Comparison of ENCODE assay signal across 1 cellular context in the genomic region with DNA sequence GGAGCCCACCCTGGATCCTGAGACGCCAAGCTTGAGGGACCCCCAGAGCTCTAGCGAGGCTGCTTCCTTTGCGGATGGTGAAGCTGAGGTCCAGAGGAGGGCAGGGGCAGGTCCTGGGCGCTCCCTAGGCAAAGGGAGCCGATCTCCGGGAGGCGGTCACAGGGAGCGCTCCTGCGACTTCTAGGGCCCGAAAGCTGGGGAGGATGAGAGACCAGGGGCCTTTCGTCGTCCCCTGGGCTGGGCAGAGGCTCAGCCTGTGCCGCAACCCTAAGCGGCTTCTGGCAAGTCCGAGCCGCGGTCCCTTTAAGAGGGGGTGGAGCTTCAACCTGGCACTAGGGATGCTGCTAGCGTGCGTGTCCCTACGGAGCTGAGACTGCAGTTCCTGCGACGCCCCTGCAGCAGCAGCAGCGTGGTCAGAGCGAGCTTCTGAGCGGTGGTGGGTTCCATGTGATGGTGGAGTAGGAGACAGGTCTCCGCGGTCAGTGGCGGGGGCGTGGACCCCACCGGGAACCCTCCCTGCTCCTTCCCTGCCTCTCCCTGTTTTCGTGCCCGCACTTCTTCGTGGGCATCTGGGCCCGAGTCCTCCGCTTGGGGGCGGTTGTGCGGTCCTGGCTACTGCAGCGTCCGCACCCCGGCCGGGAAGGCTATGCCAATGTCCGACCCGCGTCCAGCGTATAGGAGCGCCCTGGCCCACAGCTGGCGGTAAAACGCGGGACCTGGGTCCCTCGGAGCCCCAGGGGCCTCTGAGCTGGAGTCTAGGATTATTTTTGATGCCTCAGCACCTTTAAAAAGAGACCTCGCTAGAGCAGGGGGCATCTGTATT.
A peak's percentile ranks its signal among the peaks of the same experiment; 100 is the strongest.
TF ChIP-seq lines count a peak whose summit lies in the region.

No MANE protein-coding gene starts in this region.

TF ChIP-seq in HepG2, 621 proteins besides CTCF, POLR2A, EP300 and RAD21 (continued from another document and continues in another):
- TF ChIP-seq, protein P1, sequence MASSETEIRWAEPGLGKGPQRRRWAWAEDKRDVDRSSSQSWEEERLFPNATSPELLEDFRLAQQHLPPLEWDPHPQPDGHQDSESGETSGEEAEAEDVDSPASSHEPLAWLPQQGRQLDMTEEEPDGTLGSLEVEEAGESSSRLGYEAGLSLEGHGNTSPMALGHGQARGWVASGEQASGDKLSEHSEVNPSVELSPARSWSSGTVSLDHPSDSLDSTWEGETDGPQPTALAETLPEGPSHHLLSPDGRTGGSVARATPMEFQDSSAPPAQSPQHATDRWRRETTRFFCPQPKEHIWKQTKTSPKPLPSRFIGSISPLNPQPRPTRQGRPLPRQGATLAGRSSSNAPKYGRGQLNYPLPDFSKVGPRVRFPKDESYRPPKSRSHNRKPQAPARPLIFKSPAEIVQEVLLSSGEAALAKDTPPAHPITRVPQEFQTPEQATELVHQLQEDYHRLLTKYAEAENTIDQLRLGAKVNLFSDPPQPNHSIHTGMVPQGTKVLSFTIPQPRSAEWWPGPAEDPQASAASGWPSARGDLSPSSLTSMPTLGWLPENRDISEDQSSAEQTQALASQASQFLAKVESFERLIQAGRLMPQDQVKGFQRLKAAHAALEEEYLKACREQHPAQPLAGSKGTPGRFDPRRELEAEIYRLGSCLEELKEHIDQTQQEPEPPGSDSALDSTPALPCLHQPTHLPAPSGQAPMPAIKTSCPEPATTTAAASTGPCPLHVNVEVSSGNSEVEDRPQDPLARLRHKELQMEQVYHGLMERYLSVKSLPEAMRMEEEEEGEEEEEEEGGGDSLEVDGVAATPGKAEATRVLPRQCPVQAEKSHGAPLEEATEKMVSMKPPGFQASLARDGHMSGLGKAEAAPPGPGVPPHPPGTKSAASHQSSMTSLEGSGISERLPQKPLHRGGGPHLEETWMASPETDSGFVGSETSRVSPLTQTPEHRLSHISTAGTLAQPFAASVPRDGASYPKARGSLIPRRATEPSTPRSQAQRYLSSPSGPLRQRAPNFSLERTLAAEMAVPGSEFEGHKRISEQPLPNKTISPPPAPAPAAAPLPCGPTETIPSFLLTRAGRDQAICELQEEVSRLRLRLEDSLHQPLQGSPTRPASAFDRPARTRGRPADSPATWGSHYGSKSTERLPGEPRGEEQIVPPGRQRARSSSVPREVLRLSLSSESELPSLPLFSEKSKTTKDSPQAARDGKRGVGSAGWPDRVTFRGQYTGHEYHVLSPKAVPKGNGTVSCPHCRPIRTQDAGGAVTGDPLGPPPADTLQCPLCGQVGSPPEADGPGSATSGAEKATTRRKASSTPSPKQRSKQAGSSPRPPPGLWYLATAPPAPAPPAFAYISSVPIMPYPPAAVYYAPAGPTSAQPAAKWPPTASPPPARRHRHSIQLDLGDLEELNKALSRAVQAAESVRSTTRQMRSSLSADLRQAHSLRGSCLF (CRISPR knock-in tag; IDR thresholded peaks at IDR 0.05; ENCODE audit: borderline replicate concordance), result peak; percentile 67; the same call in 1 of the 2 replicates
- TF ChIP-seq, protein P2, sequence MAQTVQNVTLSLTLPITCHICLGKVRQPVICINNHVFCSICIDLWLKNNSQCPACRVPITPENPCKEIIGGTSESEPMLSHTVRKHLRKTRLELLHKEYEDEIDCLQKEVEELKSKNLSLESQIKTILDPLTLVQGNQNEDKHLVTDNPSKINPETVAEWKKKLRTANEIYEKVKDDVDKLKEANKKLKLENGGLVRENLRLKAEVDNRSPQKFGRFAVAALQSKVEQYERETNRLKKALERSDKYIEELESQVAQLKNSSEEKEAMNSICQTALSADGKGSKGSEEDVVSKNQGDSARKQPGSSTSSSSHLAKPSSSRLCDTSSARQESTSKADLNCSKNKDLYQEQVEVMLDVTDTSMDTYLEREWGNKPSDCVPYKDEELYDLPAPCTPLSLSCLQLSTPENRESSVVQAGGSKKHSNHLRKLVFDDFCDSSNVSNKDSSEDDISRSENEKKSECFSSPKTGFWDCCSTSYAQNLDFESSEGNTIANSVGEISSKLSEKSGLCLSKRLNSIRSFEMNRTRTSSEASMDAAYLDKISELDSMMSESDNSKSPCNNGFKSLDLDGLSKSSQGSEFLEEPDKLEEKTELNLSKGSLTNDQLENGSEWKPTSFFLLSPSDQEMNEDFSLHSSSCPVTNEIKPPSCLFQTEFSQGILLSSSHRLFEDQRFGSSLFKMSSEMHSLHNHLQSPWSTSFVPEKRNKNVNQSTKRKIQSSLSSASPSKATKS (CRISPR knock-in tag; IDR thresholded peaks at IDR 0.05), result no peak
- TF ChIP-seq, protein P3, sequence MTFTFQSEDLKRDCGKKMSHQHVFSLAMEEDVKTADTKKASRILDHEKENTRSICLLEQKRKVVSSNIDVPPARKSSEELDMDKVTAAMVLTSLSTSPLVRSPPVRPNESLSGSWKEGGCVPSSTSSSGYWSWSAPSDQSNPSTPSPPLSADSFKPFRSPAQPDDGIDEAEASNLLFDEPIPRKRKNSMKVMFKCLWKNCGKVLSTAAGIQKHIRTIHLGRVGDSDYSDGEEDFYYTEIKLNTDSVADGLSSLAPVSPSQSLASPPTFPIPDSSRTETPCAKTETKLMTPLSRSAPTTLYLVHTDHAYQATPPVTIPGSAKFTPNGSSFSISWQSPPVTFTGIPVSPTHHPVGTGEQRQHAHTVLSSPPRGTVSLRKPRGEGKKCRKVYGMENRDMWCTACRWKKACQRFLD (CRISPR knock-in tag; IDR thresholded peaks at IDR 0.05; ENCODE audit: borderline replicate concordance), result peak; percentile 95; the same call in 1 of the 2 replicates
- TF ChIP-seq GATAD1 (CRISPR knock-in tag; IDR thresholded peaks at IDR 0.05) (peak; percentile 65), ZNF367 (CRISPR knock-in tag; IDR thresholded peaks at IDR 0.05; ENCODE audit: borderline replicate concordance) (peak; percentile 84), ZBTB38 (CRISPR knock-in tag; IDR thresholded peaks at IDR 0.05) (peak; percentile 37), ZNF607 (CRISPR knock-in tag; IDR thresholded peaks at IDR 0.05; ENCODE audit: borderline replicate concordance) (peak; percentile 72; the same call in 1 of the 2 replicates), KAT7 (CRISPR knock-in tag; IDR thresholded peaks at IDR 0.05; ENCODE audit: borderline replicate concordance) (0 out of 2 replicates have a peak, but pooled peaks have one; percentile 33), FOXC1 (CRISPR knock-in tag; IDR thresholded peaks at IDR 0.05; ENCODE audit: borderline replicate concordance) (peak; percentile 67; the same call in 1 of the 2 replicates), ZNF24 (IDR thresholded peaks at IDR 0.05) (no peak), ZNF333 (CRISPR knock-in tag; IDR thresholded peaks at IDR 0.05; ENCODE audit: borderline replicate concordance) (peak; percentile 62; the same call in 1 of the 2 replicates), ZMYM3 (CRISPR knock-in tag; IDR thresholded peaks at IDR 0.05) (peak; percentile 65; the same call in 1 of the 2 replicates), ZNF572 (CRISPR knock-in tag; IDR thresholded peaks at IDR 0.05) (0 out of 2 replicates have a peak, but pooled peaks have one; percentile 67), PHF20 (CRISPR knock-in tag; IDR thresholded peaks at IDR 0.05) (peak; percentile 69), DR1 (CRISPR knock-in tag; IDR thresholded peaks at IDR 0.05) (peak; percentile 14; the same call in 1 of the 2 replicates), NFYB (CRISPR knock-in tag; IDR thresholded peaks at IDR 0.05) (no peak), IRX3 (CRISPR knock-in tag; IDR thresholded peaks at IDR 0.05; ENCODE audit: borderline replicate concordance, low read depth) (peak; percentile 79; the same call in 1 of the 2 replicates), ZNF570 (CRISPR knock-in tag; IDR thresholded peaks at IDR 0.05; ENCODE audit: borderline replicate concordance) (no peak)
- TF ChIP-seq, protein P4, sequence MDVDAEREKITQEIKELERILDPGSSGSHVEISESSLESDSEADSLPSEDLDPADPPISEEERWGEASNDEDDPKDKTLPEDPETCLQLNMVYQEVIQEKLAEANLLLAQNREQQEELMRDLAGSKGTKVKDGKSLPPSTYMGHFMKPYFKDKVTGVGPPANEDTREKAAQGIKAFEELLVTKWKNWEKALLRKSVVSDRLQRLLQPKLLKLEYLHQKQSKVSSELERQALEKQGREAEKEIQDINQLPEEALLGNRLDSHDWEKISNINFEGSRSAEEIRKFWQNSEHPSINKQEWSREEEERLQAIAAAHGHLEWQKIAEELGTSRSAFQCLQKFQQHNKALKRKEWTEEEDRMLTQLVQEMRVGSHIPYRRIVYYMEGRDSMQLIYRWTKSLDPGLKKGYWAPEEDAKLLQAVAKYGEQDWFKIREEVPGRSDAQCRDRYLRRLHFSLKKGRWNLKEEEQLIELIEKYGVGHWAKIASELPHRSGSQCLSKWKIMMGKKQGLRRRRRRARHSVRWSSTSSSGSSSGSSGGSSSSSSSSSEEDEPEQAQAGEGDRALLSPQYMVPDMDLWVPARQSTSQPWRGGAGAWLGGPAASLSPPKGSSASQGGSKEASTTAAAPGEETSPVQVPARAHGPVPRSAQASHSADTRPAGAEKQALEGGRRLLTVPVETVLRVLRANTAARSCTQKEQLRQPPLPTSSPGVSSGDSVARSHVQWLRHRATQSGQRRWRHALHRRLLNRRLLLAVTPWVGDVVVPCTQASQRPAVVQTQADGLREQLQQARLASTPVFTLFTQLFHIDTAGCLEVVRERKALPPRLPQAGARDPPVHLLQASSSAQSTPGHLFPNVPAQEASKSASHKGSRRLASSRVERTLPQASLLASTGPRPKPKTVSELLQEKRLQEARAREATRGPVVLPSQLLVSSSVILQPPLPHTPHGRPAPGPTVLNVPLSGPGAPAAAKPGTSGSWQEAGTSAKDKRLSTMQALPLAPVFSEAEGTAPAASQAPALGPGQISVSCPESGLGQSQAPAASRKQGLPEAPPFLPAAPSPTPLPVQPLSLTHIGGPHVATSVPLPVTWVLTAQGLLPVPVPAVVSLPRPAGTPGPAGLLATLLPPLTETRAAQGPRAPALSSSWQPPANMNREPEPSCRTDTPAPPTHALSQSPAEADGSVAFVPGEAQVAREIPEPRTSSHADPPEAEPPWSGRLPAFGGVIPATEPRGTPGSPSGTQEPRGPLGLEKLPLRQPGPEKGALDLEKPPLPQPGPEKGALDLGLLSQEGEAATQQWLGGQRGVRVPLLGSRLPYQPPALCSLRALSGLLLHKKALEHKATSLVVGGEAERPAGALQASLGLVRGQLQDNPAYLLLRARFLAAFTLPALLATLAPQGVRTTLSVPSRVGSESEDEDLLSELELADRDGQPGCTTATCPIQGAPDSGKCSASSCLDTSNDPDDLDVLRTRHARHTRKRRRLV (CRISPR knock-in tag; IDR thresholded peaks at IDR 0.05), result no peak
- TF ChIP-seq, protein P5, sequence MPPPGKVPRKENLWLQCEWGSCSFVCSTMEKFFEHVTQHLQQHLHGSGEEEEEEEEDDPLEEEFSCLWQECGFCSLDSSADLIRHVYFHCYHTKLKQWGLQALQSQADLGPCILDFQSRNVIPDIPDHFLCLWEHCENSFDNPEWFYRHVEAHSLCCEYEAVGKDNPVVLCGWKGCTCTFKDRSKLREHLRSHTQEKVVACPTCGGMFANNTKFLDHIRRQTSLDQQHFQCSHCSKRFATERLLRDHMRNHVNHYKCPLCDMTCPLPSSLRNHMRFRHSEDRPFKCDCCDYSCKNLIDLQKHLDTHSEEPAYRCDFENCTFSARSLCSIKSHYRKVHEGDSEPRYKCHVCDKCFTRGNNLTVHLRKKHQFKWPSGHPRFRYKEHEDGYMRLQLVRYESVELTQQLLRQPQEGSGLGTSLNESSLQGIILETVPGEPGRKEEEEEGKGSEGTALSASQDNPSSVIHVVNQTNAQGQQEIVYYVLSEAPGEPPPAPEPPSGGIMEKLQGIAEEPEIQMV (CRISPR knock-in tag; IDR thresholded peaks at IDR 0.05; ENCODE audit: low read depth), result peak; percentile 98
- TF ChIP-seq, protein P6, sequence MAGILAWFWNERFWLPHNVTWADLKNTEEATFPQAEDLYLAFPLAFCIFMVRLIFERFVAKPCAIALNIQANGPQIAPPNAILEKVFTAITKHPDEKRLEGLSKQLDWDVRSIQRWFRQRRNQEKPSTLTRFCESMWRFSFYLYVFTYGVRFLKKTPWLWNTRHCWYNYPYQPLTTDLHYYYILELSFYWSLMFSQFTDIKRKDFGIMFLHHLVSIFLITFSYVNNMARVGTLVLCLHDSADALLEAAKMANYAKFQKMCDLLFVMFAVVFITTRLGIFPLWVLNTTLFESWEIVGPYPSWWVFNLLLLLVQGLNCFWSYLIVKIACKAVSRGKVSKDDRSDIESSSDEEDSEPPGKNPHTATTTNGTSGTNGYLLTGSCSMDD (CRISPR knock-in tag; IDR thresholded peaks at IDR 0.05), result no peak
- TF ChIP-seq, protein P7, sequence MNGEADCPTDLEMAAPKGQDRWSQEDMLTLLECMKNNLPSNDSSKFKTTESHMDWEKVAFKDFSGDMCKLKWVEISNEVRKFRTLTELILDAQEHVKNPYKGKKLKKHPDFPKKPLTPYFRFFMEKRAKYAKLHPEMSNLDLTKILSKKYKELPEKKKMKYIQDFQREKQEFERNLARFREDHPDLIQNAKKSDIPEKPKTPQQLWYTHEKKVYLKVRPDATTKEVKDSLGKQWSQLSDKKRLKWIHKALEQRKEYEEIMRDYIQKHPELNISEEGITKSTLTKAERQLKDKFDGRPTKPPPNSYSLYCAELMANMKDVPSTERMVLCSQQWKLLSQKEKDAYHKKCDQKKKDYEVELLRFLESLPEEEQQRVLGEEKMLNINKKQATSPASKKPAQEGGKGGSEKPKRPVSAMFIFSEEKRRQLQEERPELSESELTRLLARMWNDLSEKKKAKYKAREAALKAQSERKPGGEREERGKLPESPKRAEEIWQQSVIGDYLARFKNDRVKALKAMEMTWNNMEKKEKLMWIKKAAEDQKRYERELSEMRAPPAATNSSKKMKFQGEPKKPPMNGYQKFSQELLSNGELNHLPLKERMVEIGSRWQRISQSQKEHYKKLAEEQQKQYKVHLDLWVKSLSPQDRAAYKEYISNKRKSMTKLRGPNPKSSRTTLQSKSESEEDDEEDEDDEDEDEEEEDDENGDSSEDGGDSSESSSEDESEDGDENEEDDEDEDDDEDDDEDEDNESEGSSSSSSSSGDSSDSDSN (CRISPR knock-in tag; IDR thresholded peaks at IDR 0.05), result peak; percentile 92
- TF ChIP-seq, protein P8, sequence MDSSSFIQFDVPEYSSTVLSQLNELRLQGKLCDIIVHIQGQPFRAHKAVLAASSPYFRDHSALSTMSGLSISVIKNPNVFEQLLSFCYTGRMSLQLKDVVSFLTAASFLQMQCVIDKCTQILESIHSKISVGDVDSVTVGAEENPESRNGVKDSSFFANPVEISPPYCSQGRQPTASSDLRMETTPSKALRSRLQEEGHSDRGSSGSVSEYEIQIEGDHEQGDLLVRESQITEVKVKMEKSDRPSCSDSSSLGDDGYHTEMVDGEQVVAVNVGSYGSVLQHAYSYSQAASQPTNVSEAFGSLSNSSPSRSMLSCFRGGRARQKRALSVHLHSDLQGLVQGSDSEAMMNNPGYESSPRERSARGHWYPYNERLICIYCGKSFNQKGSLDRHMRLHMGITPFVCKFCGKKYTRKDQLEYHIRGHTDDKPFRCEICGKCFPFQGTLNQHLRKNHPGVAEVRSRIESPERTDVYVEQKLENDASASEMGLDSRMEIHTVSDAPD (CRISPR knock-in tag; IDR thresholded peaks at IDR 0.05), result no peak
- TF ChIP-seq, protein P9, sequence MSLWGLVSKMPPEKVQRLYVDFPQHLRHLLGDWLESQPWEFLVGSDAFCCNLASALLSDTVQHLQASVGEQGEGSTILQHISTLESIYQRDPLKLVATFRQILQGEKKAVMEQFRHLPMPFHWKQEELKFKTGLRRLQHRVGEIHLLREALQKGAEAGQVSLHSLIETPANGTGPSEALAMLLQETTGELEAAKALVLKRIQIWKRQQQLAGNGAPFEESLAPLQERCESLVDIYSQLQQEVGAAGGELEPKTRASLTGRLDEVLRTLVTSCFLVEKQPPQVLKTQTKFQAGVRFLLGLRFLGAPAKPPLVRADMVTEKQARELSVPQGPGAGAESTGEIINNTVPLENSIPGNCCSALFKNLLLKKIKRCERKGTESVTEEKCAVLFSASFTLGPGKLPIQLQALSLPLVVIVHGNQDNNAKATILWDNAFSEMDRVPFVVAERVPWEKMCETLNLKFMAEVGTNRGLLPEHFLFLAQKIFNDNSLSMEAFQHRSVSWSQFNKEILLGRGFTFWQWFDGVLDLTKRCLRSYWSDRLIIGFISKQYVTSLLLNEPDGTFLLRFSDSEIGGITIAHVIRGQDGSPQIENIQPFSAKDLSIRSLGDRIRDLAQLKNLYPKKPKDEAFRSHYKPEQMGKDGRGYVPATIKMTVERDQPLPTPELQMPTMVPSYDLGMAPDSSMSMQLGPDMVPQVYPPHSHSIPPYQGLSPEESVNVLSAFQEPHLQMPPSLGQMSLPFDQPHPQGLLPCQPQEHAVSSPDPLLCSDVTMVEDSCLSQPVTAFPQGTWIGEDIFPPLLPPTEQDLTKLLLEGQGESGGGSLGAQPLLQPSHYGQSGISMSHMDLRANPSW (CRISPR knock-in tag; IDR thresholded peaks at IDR 0.05; ENCODE audit: borderline replicate concordance), result no peak
